In the genomic region with DNA sequence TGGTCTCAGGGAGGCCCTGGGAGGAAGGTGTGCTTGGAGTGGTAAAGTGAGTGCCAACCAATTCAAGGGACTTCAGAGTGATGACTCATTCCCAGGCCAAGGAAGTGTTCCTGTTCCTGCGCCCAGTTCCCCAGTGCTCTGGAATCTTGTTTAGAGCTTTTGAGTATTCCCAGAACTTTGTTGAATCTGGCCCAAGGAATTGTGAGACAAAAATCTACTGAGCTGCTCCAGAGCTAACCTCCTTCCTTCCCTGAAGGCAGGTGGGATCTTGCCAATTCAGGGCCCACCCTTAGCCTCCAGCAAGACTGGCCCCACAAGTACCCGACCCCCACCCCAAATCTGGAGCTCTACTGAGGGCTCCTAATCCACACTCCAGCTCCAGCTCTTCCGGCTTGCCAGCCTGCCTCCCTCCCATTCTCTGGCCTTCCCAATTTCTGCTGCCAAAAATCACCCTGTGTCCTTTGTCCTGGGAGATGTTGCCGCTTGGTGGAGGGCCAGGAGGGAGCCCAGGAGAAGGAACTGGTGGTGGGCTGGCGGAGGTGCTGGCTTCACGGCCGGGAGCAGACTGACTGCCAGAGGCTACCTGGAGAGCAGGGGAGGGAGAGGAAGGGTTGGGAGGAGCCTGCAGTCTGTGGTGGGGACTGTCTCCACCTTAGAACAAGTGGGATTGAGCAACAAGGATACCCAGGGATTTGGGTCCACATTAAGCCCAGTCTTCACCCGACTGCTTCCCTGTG, we compare ENCODE assay signal across 8 cellular contexts. TPM values are rescaled to one million over a fixed set of nuclear protein-coding genes. Genes with fewer than 3 reads are reported as not detected.
A peak's percentile ranks its signal among the peaks of the same experiment; 100 is the strongest.
DNase-seq lines count a peak whose midpoint lies in the region; ATAC-seq and TF ChIP-seq lines count a peak whose summit lies in the region.

No MANE protein-coding gene starts in this region.

- H3K9me3 Mint-ChIP-seq in activated T-helper 2 cell treated with anti-CD3 and anti-CD28 coated beads, Interferon-gamma antibody, Interleukin-2, Interleukin-4, amounts not matched to agents 10 μg/mL and 5 μg/mL and 100 μg/mL, durations not matched to agents 14 hours and 24 hours and 36 hours: no peaks in the 10 kb centered on the region
- no peaks in the 10 kb centered on the region for H3K9me3 Mint-ChIP-seq in neural crest cell

- DNase-seq in AG04450 (ENCODE audit: low read depth, low spot score) (peak; percentile 55), globus pallidus (ENCODE audit: low spot score) (peak; percentile 75), neural crest cell (ENCODE audit: low read depth, low spot score) (no peak), SHP77 treated with DMSO at 0.1 percent for 48 hours (lab: John Stamatoyannopoulos, UW) (no peak), activated gamma-delta T cell treated with Interleukin-2 at 50 U/mL for 16 hours (no peak)
- DNase-seq in activated T-helper 2 cell treated with anti-CD3 and anti-CD28 coated beads, Interferon-gamma antibody, Interleukin-2, Interleukin-4, amounts not matched to agents 10 μg/mL and 5 μg/mL and 100 μg/mL, durations not matched to agents 14 hours and 24 hours and 36 hours (ENCODE audit: low spot score): no peak

- H3K4me1 ChIP-seq in HEK293 (ENCODE audit: control insufficient read depth, insufficient read depth, low read length): peaks cover 28% of the 10 kb centered on the region

- H3K4me3 ChIP-seq in AG04450 (ENCODE audit: low read depth, low read length): peak overlapping the region; percentile 68
- H3K4me3 ChIP-seq in HEK293 (ENCODE audit: low read depth, low read length): peak overlapping the region; percentile 9

- intact Hi-C loops in activated T-helper 2 cell treated with anti-CD3 and anti-CD28 coated beads, Interferon-gamma antibody, Interleukin-2, Interleukin-4, amounts not matched to agents 10 μg/mL and 5 μg/mL and 100 μg/mL, durations not matched to agents 14 hours and 24 hours and 36 hours (cut with micrococcal nuclease): loop anchor here (2.0 kb wide), 2 partner anchors 39 to 167 kb away; a partner anchor contains a TSS

- no peaks in the 10 kb centered on the region for H3K27me3 ChIP-seq in AG04450 (ENCODE audit: control insufficient read depth, insufficient read depth, low read length)

- H3K27ac ChIP-seq in AG04450 (ENCODE audit: low read depth, low read length) (peak overlapping the region; percentile 90), HEK293 (ENCODE audit: extremely low read depth, low read depth, low read length) (peak overlapping the region; percentile 80)

- H3K27me3 Mint-ChIP-seq in activated T-helper 2 cell treated with anti-CD3 and anti-CD28 coated beads, Interferon-gamma antibody, Interleukin-2, Interleukin-4, amounts not matched to agents 10 μg/mL and 5 μg/mL and 100 μg/mL, durations not matched to agents 14 hours and 24 hours and 36 hours (ENCODE audit: low read depth): no peaks in the 10 kb centered on the region
- no peaks in the 10 kb centered on the region for H3K27me3 Mint-ChIP-seq in neural crest cell (ENCODE audit: low read depth)

- peak overlapping the region; percentile 83 for H3K4me3 Mint-ChIP-seq in activated T-helper 2 cell treated with anti-CD3 and anti-CD28 coated beads, Interferon-gamma antibody, Interleukin-2, Interleukin-4, amounts not matched to agents 10 μg/mL and 5 μg/mL and 100 μg/mL, durations not matched to agents 14 hours and 24 hours and 36 hours (ENCODE audit: low read depth)
- peak overlapping the region; percentile 94 for H3K4me3 Mint-ChIP-seq in neural crest cell

- POLR2A ChIA-PET in AG04450 (lab: Yijun Ruan, JAX): interaction anchor here (0.6 to 3.0 kb wide), 12 partner anchors 10 to 402 kb away, joined by 3 to 36 read pairs (median 4); a partner anchor contains a TSS
- POLR2A ChIA-PET in HEK293 (lab: Yijun Ruan, JAX): interaction anchor here (0.7 to 6.2 kb wide), 16 partner anchors 9 to 1011 kb away, joined by 3 to 99 read pairs (median 8); a partner anchor contains a TSS

- H3K36me3 Mint-ChIP-seq in activated T-helper 2 cell treated with anti-CD3 and anti-CD28 coated beads, Interferon-gamma antibody, Interleukin-2, Interleukin-4, amounts not matched to agents 10 μg/mL and 5 μg/mL and 100 μg/mL, durations not matched to agents 14 hours and 24 hours and 36 hours (ENCODE audit: low read depth): peaks cover 36% of the 10 kb centered on the region
- peaks cover 3% of the 10 kb centered on the region for H3K36me3 Mint-ChIP-seq in neural crest cell (ENCODE audit: low read depth)

- no peak for ATAC-seq in HG03159 (IDR thresholded peaks at IDR 0.05; ENCODE audit: unreplicated experiment)

- CTCF ChIA-PET in AG04450 (lab: Charles Lee): interaction anchor here (0.7 to 3.9 kb wide), 17 partner anchors 9 to 219 kb away, joined by 3 to 49 read pairs (median 8); a partner anchor contains a TSS
- CTCF ChIA-PET in HEK293 (lab: Yijun Ruan, JAX): interaction anchor here (0.7 to 6.1 kb wide), 21 partner anchors 8 to 237 kb away, joined by 3 to 53 read pairs (median 8); a partner anchor contains a TSS

- peaks cover 9 to 37% of the 10 kb centered on the region in 2 experiments for H3K36me3 ChIP-seq in HEK293 (ENCODE audit: control insufficient read depth in 2 of 2, insufficient read depth in 1 of 2, low read length in 2 of 2)

- peak overlapping the region; percentile 31 for H3K27ac Mint-ChIP-seq in activated T-helper 2 cell treated with anti-CD3 and anti-CD28 coated beads, Interferon-gamma antibody, Interleukin-2, Interleukin-4, amounts not matched to agents 10 μg/mL and 5 μg/mL and 100 μg/mL, durations not matched to agents 14 hours and 24 hours and 36 hours
- H3K27ac Mint-ChIP-seq in neural crest cell (ENCODE audit: unreplicated experiment): peak overlapping the region; percentile 96

- H3K4me1 Mint-ChIP-seq in activated T-helper 2 cell treated with anti-CD3 and anti-CD28 coated beads, Interferon-gamma antibody, Interleukin-2, Interleukin-4, amounts not matched to agents 10 μg/mL and 5 μg/mL and 100 μg/mL, durations not matched to agents 14 hours and 24 hours and 36 hours (ENCODE audit: low read depth): peaks cover 48% of the 10 kb centered on the region
- peaks cover 66% of the 10 kb centered on the region for H3K4me1 Mint-ChIP-seq in neural crest cell

- TF ChIP-seq CTCF in AG04450 (IDR thresholded peaks at IDR 0.05; ENCODE audit: low read depth, low read length) (no peak), HEK293 (tag by site-specific recombination; IDR thresholded peaks at IDR 0.05) (0 out of 2 replicates have a peak, but pooled peaks have one; percentile 50), neural crest cell (conservative IDR thresholded peaks at IDR 0.05) (no peak)

- H3K9me3 ChIP-seq in AG04450 (ENCODE audit: control insufficient read depth, insufficient read depth, low read length): no peaks in the 10 kb centered on the region
- H3K9me3 ChIP-seq in HEK293 (ENCODE audit: control insufficient read depth, insufficient read depth, low read depth, low read length): no peaks in the 10 kb centered on the region

TF ChIP-seq in HEK293, 187 proteins besides CTCF, POLR2A, EP300 and RAD21 (continues in another document):
- TF ChIP-seq, protein P1, sequence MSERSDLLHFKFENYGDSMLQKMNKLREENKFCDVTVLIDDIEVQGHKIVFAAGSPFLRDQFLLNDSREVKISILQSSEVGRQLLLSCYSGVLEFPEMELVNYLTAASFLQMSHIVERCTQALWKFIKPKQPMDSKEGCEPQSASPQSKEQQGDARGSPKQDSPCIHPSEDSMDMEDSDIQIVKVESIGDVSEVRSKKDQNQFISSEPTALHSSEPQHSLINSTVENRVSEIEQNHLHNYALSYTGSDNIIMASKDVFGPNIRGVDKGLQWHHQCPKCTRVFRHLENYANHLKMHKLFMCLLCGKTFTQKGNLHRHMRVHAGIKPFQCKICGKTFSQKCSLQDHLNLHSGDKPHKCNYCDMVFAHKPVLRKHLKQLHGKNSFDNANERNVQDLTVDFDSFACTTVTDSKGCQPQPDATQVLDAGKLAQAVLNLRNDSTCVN (tag by site-specific recombination; optimal IDR thresholded peaks at IDR 0.05): peak; percentile 32

RNA-seq across cellular contexts. Expression of a gene that starts 2.0 kb away (rescaled TPM):
- polyA plus RNA-seq in AG04450 (2011; rRNA removed): 11.2 and 21.4 TPM in 2 replicates
- 16.8 and 19.8 TPM in 2 replicates for polyA minus RNA-seq in AG04450 (2011; rRNA and poly(A)+ RNA removed)
- 66.8 and 70.5 TPM in 2 replicates for total RNA-seq in activated T-helper 2 cell treated with anti-CD3 and anti-CD28 coated beads, Interferon-gamma antibody, Interleukin-2, Interleukin-4, amounts not matched to agents 10 μg/mL and 5 μg/mL and 100 μg/mL, durations not matched to agents 14 hours and 24 hours and 36 hours
- total RNA-seq in neural crest cell: 118 and 122 TPM in 2 replicates

RNA-seq across cellular contexts. Expression of a gene that starts 11.3 kb away (rescaled TPM):
- 25.4 and 27.5 TPM in 2 replicates for polyA plus RNA-seq in AG04450 (2011; rRNA removed)
- polyA minus RNA-seq in AG04450 (2011; rRNA and poly(A)+ RNA removed): 18.9 and 19.3 TPM in 2 replicates
- 230 and 235 TPM in 2 replicates for total RNA-seq in activated T-helper 2 cell treated with anti-CD3 and anti-CD28 coated beads, Interferon-gamma antibody, Interleukin-2, Interleukin-4, amounts not matched to agents 10 μg/mL and 5 μg/mL and 100 μg/mL, durations not matched to agents 14 hours and 24 hours and 36 hours
- total RNA-seq in neural crest cell: 67.5 and 68.4 TPM in 2 replicates

RNA-seq across cellular contexts. Expression of a gene that starts 17.9 kb away (rescaled TPM):
- polyA plus RNA-seq in AG04450 (2011; rRNA removed): not detected in 2 replicates
- not detected in 2 replicates for polyA minus RNA-seq in AG04450 (2011; rRNA and poly(A)+ RNA removed)
- not detected in 2 replicates for total RNA-seq in activated T-helper 2 cell treated with anti-CD3 and anti-CD28 coated beads, Interferon-gamma antibody, Interleukin-2, Interleukin-4, amounts not matched to agents 10 μg/mL and 5 μg/mL and 100 μg/mL, durations not matched to agents 14 hours and 24 hours and 36 hours
- total RNA-seq in neural crest cell: not detected in 2 replicates

RNA-seq across cellular contexts. Expression of a gene that starts 18.1 kb away (rescaled TPM):
- 359 and 425 TPM in 2 replicates for polyA plus RNA-seq in AG04450 (2011; rRNA removed)
- polyA minus RNA-seq in AG04450 (2011; rRNA and poly(A)+ RNA removed): 60.0 and 73.9 TPM in 2 replicates
- 158 and 173 TPM in 2 replicates for total RNA-seq in activated T-helper 2 cell treated with anti-CD3 and anti-CD28 coated beads, Interferon-gamma antibody, Interleukin-2, Interleukin-4, amounts not matched to agents 10 μg/mL and 5 μg/mL and 100 μg/mL, durations not matched to agents 14 hours and 24 hours and 36 hours
- total RNA-seq in neural crest cell: 293 and 298 TPM in 2 replicates

RNA-seq across cellular contexts. Expression of a gene that starts 21.1 kb away (rescaled TPM):
- 10.4 and 10.6 TPM in 2 replicates for polyA plus RNA-seq in AG04450 (2011; rRNA removed)
- 4.7 and 8.0 TPM in 2 replicates for polyA minus RNA-seq in AG04450 (2011; rRNA and poly(A)+ RNA removed)
- total RNA-seq in activated T-helper 2 cell treated with anti-CD3 and anti-CD28 coated beads, Interferon-gamma antibody, Interleukin-2, Interleukin-4, amounts not matched to agents 10 μg/mL and 5 μg/mL and 100 μg/mL, durations not matched to agents 14 hours and 24 hours and 36 hours: 4.7 and 6.6 TPM in 2 replicates
- 4.8 and 5.2 TPM in 2 replicates for total RNA-seq in neural crest cell

Comparison
In these comparisons a context has a peak if more than half of its experiments do, and no peak if none do; other contexts are left out.
1. DNase-seq: peak in AG04450 (single experiment) and globus pallidus (single experiment); none in activated T-helper 2 cell treated with anti-CD3 and anti-CD28 coated beads, Interferon-gamma antibody, Interleukin-2, Interleukin-4, amounts not matched to agents 10 μg/mL and 5 μg/mL and 100 μg/mL, durations not matched to agents 14 hours and 24 hours and 36 hours (single experiment), neural crest cell (single experiment), SHP77 treated with DMSO at 0.1 percent for 48 hours (single experiment) and activated gamma-delta T cell treated with Interleukin-2 at 50 U/mL for 16 hours (single experiment).